8 cellular contexts compared by ENCODE assay signal in the genomic region with DNA sequence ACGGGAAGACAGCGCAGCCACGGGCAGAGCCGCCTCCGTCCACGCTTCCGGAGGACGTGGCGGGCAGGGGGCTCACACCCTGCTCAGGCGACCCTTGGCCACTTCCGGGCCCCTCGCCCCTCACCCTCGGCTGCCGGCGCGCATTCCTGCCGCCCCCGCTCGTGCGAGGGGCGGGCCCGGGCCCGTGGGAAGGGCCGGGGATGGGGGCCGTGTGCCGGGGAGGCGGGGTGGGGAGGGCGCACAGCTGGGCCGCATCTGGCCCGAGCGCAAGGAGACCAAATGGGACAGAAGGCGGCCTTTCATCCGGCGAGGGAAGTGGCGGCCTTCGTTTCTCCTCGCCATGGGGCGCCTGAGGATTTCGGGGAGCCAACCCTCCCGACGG. TPM values are rescaled to one million over a fixed set of nuclear protein-coding genes. Genes with fewer than 3 reads are reported as not detected.
A peak's percentile ranks its signal among the peaks of the same experiment; 100 is the strongest.
DNase-seq lines count a peak whose midpoint lies in the region; ATAC-seq and TF ChIP-seq lines count a peak whose summit lies in the region.

No MANE protein-coding gene starts in this region.

- no peaks in the 10 kb centered on the region for H3K9me3 Mint-ChIP-seq in activated CD4-positive, alpha-beta T cell treated with anti-CD3 and anti-CD28 coated beads, Interleukin-2, amount 10 ng/mL, durations not matched to agents 7 days and 5 days

- no peak for ATAC-seq in thoracic aorta (ENCODE audit: insufficient number of reproducible peaks, low FRiP score, low read depth)
- ATAC-seq in HG03571 (IDR thresholded peaks at IDR 0.05; ENCODE audit: unreplicated experiment) = no peak
- no peak for ATAC-seq in GM21576 (IDR thresholded peaks at IDR 0.05; ENCODE audit: unreplicated experiment)

- H3K4me3 ChIP-seq in adipocyte (ENCODE audit: low read length) = peak overlapping the region; percentile 74
- H3K4me3 ChIP-seq in liver (ENCODE audit: low read depth in 1 of 3, low read length in 3 of 3) = peak overlapping the region in 2 of 3 donors; percentile 58 to 59
- H3K4me3 ChIP-seq in thoracic aorta = peak overlapping the region; percentile 68

- H3K4me1 ChIP-seq in adipocyte (ENCODE audit: control insufficient read depth, insufficient read depth, low read length) = peaks cover 59% of the 10 kb centered on the region
- peaks cover 2 to 30% (median 10%) of the 10 kb centered on the region in 4 donors for H3K4me1 ChIP-seq in liver (ENCODE audit: control insufficient read depth in 4 of 4, insufficient read depth in 4 of 4, low read length in 3 of 4)
- peaks cover 0 to 26% of the 10 kb centered on the region in 2 donors for H3K4me1 ChIP-seq in thoracic aorta (ENCODE audit: control insufficient read depth in 1 of 2, low read depth in 2 of 2)

- POLR2A ChIA-PET in activated CD4-positive, alpha-beta T cell treated with anti-CD3 and anti-CD28 coated beads, Interleukin-2, amount 10 ng/mL, durations not matched to agents 7 days and 5 days (lab: Charles Lee) = no interaction called here

- peaks cover 20% of the 10 kb centered on the region for H3K4me1 Mint-ChIP-seq in activated CD4-positive, alpha-beta T cell treated with anti-CD3 and anti-CD28 coated beads, Interleukin-2, amount 10 ng/mL, durations not matched to agents 7 days and 5 days

- 10% methylated on average over 41 of the region's 41 CpGs for WGBS in liver

- H3K9me3 ChIP-seq in adipocyte (ENCODE audit: control insufficient read depth, low read length) (no peaks in the 10 kb centered on the region), liver (ENCODE audit: control insufficient read depth in 4 of 4, low read length in 3 of 4) (no peaks in the 10 kb centered on the region), thoracic aorta (no peaks in the 10 kb centered on the region)

- H3K27ac Mint-ChIP-seq in activated CD4-positive, alpha-beta T cell treated with anti-CD3 and anti-CD28 coated beads, Interleukin-2, amount 10 ng/mL, durations not matched to agents 7 days and 5 days = peak overlapping the region; percentile 78

- H3K4me3 Mint-ChIP-seq in activated CD4-positive, alpha-beta T cell treated with anti-CD3 and anti-CD28 coated beads, Interleukin-2, amount 10 ng/mL, durations not matched to agents 7 days and 5 days = peak overlapping the region; percentile 66

- CTCF ChIA-PET in activated CD4-positive, alpha-beta T cell treated with anti-CD3 and anti-CD28 coated beads, Interleukin-2, amount 10 ng/mL, durations not matched to agents 7 days and 5 days (lab: Charles Lee) = no interaction called here

- H3K27ac ChIP-seq in liver (ENCODE audit: low read depth in 1 of 2, low read length in 2 of 2) = peak overlapping the region in 1 of 2 donors; percentile 16
- no peak overlapping the region for H3K27ac ChIP-seq in thoracic aorta

- H3K9ac ChIP-seq in adipocyte (ENCODE audit: low read length) (peak overlapping the region; percentile 64), liver (ENCODE audit: low read depth in 1 of 2, low read length in 2 of 2) (no peak overlapping the region)

- DNase-seq in activated CD4-positive, alpha-beta T cell treated with anti-CD3 and anti-CD28 coated beads, Interleukin-2, amount 10 ng/mL, durations not matched to agents 7 days and 5 days = no peak
- no peak for DNase-seq in activated CD4-positive, alpha-beta T cell treated with anti-CD3 and anti-CD28 coated beads, Interleukin-2, amount 50 U/mL, for 1 hour
- no peak for DNase-seq in adipocyte (ENCODE audit: low read depth)
- no peak for DNase-seq in thoracic aorta (ENCODE audit: low spot score)
- DNase-seq in midbrain (lab: John Stamatoyannopoulos, UW) = no peak

- no peaks in the 10 kb centered on the region for H3K27me3 Mint-ChIP-seq in activated CD4-positive, alpha-beta T cell treated with anti-CD3 and anti-CD28 coated beads, Interleukin-2, amount 10 ng/mL, durations not matched to agents 7 days and 5 days

- H3K36me3 ChIP-seq in adipocyte (ENCODE audit: control insufficient read depth, insufficient read depth, low read length, severe bottlenecking) (no peaks in the 10 kb centered on the region), liver (ENCODE audit: control insufficient read depth in 4 of 4, insufficient read depth in 3 of 4, low read depth in 1 of 4, low read length in 3 of 4) (no peaks in the 10 kb centered on the region), thoracic aorta (no peaks in the 10 kb centered on the region)

- peaks cover 25% of the 10 kb centered on the region for H3K36me3 Mint-ChIP-seq in activated CD4-positive, alpha-beta T cell treated with anti-CD3 and anti-CD28 coated beads, Interleukin-2, amount 10 ng/mL, durations not matched to agents 7 days and 5 days (ENCODE audit: low read depth)

- TF ChIP-seq RAD21 in liver (IDR thresholded peaks at IDR 0.05) = no peak

- H3K27me3 ChIP-seq in adipocyte (replicated peaks; ENCODE audit: control insufficient read depth, insufficient read depth, low read length) = peaks cover 4% of the 10 kb centered on the region
- H3K27me3 ChIP-seq in liver (ENCODE audit: control insufficient read depth in 4 of 4, insufficient read depth in 4 of 4, low read length in 3 of 4) = no peaks in the 10 kb centered on the region
- no peaks in the 10 kb centered on the region for H3K27me3 ChIP-seq in thoracic aorta (replicated peaks; ENCODE audit: insufficient read depth)

- TF ChIP-seq CTCF in liver (IDR thresholded peaks at IDR 0.05; ENCODE audit: low read depth, low read length, missing input control) (no peak), thoracic aorta (IDR thresholded peaks at IDR 0.05) (no peak)

TF ChIP-seq in liver, 16 proteins besides CTCF, POLR2A, EP300 and RAD21:
- TF ChIP-seq ZBTB33 (IDR thresholded peaks at IDR 0.05) (no peak), RXRA (IDR thresholded peaks at IDR 0.05) (no peak), HNF4G (IDR thresholded peaks at IDR 0.05) (no peak), ATF3 (IDR thresholded peaks at IDR 0.05) (no peak), HNF4A (conservative IDR thresholded peaks at IDR 0.05) (no peak), MAX (IDR thresholded peaks at IDR 0.05) (no peak), YY1 (IDR thresholded peaks at IDR 0.05) (no peak)

RNA-seq across cellular contexts. Expression of gene LFNG, which starts 0.8 kb away (rescaled TPM):
- 100 to 1,000 TPM in 1 of 2 experiments, 10 to 100 TPM in 1; 93.3 to 109 TPM for total RNA-seq in activated CD4-positive, alpha-beta T cell treated with anti-CD3 and anti-CD28 coated beads, Interleukin-2, amount 10 ng/mL, durations not matched to agents 7 days and 5 days
- 1 to 10 TPM; 2.8 to 2.9 TPM for total RNA-seq in liver
- polyA plus RNA-seq in liver = 1 to 10 TPM in 1 of 2 donors, under 1 TPM in 1; 0.22 to 2.4 TPM
- 10 to 100 TPM in 1 of 2 donors, 1 to 10 TPM in 1; 8.0 to 24.1 TPM for total RNA-seq in thoracic aorta

RNA-seq across cellular contexts. Expression of gene BRAT1, which starts 36.6 kb away (rescaled TPM):
- 10 to 100 TPM; 40.0 to 43.9 TPM for total RNA-seq in activated CD4-positive, alpha-beta T cell treated with anti-CD3 and anti-CD28 coated beads, Interleukin-2, amount 10 ng/mL, durations not matched to agents 7 days and 5 days
- total RNA-seq in liver = 10 to 100 TPM; 16.5 to 20.7 TPM
- polyA plus RNA-seq in liver = 10 to 100 TPM in 1 of 2 donors, 1 to 10 TPM in 1; 10.0 to 16.9 TPM
- total RNA-seq in thoracic aorta = 10 to 100 TPM; 28.8 to 43.6 TPM

RNA-seq across cellular contexts. Expression of gene IQCE, which starts 40.1 kb away (rescaled TPM):
- 10 to 100 TPM; 13.8 to 15.5 TPM for total RNA-seq in activated CD4-positive, alpha-beta T cell treated with anti-CD3 and anti-CD28 coated beads, Interleukin-2, amount 10 ng/mL, durations not matched to agents 7 days and 5 days
- total RNA-seq in liver = 1 to 10 TPM; 2.6 to 5.9 TPM
- polyA plus RNA-seq in liver = 1 to 10 TPM; 2.1 to 4.6 TPM
- total RNA-seq in thoracic aorta = 10 to 100 TPM; 10.6 to 40.1 TPM

RNA-seq across cellular contexts. Expression of gene GRIFIN, which starts 42.5 kb away (rescaled TPM):
- not detected for total RNA-seq in activated CD4-positive, alpha-beta T cell treated with anti-CD3 and anti-CD28 coated beads, Interleukin-2, amount 10 ng/mL, durations not matched to agents 7 days and 5 days
- total RNA-seq in liver = not detected
- not detected for polyA plus RNA-seq in liver
- not detected for total RNA-seq in thoracic aorta
